8 cellular contexts compared by ENCODE assay signal in the genomic region with DNA sequence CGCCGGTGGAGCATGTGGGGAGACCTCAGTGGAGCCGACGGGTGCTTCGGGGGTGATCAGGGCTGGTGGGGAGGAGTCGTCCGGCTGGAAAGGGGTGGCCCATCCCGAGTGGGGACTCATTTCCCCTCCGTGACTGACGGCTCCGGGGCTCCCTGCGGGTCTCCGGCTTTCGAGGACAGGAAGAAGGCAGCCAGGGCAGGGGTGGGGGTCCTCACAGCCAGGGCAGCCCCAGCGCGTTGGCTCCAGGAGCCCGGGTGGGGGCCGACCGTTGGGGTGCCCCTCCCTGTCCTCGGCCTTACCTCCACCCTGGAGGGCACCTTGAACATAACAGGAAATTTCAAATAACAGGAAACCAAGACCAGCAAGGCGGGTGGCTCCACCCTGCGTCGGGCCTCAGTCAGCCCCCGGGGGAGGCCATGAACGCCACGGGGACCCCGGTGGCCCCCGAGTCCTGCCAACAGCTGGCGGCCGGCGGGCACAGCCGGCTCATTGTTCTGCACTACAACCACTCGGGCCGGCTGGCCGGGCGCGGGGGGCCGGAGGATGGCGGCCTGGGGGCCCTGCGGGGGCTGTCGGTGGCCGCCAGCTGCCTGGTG. TPM values are rescaled to one million over a fixed set of nuclear protein-coding genes. Genes with fewer than 3 reads are reported as not detected.
DNase-seq lines count a peak whose midpoint lies in the region; ATAC-seq and TF ChIP-seq lines count a peak whose summit lies in the region.

A gene with protein sequence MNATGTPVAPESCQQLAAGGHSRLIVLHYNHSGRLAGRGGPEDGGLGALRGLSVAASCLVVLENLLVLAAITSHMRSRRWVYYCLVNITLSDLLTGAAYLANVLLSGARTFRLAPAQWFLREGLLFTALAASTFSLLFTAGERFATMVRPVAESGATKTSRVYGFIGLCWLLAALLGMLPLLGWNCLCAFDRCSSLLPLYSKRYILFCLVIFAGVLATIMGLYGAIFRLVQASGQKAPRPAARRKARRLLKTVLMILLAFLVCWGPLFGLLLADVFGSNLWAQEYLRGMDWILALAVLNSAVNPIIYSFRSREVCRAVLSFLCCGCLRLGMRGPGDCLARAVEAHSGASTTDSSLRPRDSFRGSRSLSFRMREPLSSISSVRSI (plus strand): TSS at position 393 of the 596 bp plus-strand sequence. CDS start 24 bp downstream, at position 417.

- peaks cover 18 to 20% (median 19%) of the 10 kb centered on the region in 3 donors for H3K27me3 Mint-ChIP-seq in immature natural killer cell (ENCODE audit: low read depth in 3 of 3)

- CTCF ChIA-PET in PC-9 (lab: Charles Lee): no interaction called here

- H3K9me2 ChIP-seq in DOHH2 (replicated peaks; ENCODE audit: control insufficient read depth, low read length) (no peaks in the 10 kb centered on the region), PC-9 (ENCODE audit: insufficient read depth) (no peaks in the 10 kb centered on the region)

- H3K36me3 Mint-ChIP-seq in immature natural killer cell: peaks cover 4 to 8% (median 7%) of the 10 kb centered on the region in 3 donors

- H3K9me3 Mint-ChIP-seq in immature natural killer cell: no peaks in the 10 kb centered on the region

- WGBS in stomach, 5 donors: 58 to 76% (median 70%) methylated on average over 35 to 42 of the region's 42 CpGs

- H3F3A ChIP-seq in DOHH2 (ENCODE audit: control insufficient read depth, insufficient read depth): peaks cover 11% of the 10 kb centered on the region
- H3F3A ChIP-seq in PC-9 (ENCODE audit: insufficient read depth, low read depth): peaks cover 10% of the 10 kb centered on the region; the same call in 1 of the 2 replicates

- TF ChIP-seq CTCF in DOHH2 (IDR thresholded peaks at IDR 0.05; ENCODE audit: low read depth, low read length, poor library complexity, severe bottlenecking): no peak
- no peak for TF ChIP-seq CTCF in stomach (IDR thresholded peaks at IDR 0.05)
- TF ChIP-seq CTCF in PC-9 (conservative IDR thresholded peaks at IDR 0.05): no peak

- peaks cover 11% of the 10 kb centered on the region for H3K36me3 ChIP-seq in DOHH2 (ENCODE audit: control insufficient read depth, low read length)
- H3K36me3 ChIP-seq in stomach: no peaks in the 10 kb centered on the region
- no peaks in the 10 kb centered on the region for H3K36me3 ChIP-seq in PC-9 (ENCODE audit: low read depth)

- no peak within 1 kb of the TSS for H2AFZ ChIP-seq in PC-9

- DNase-seq in activated CD8-positive, alpha-beta memory T cell treated with anti-CD3 and anti-CD28 coated beads for 48 hours (ENCODE audit: low read depth in 2 of 3, low spot score in 2 of 3): peak; percentile 44 to 52 (median 49)
- DNase-seq in immature natural killer cell (peak; percentile 75 to 80 (median 79)), stomach (no peak), NCI-H1048 (lab: John Stamatoyannopoulos, UW) (no peak), DMS153 treated with DMSO at 0.1 percent for 48 hours (lab: John Stamatoyannopoulos, UW; ENCODE audit: unreplicated experiment) (no peak), PC-9 (no peak)

- peak within 1 kb of the TSS; percentile 89 to 98 (median 96) for H3K27ac Mint-ChIP-seq in immature natural killer cell

- no peaks in the 10 kb centered on the region for H4K20me1 ChIP-seq in DOHH2 (ENCODE audit: control insufficient read depth, insufficient read depth, low read depth, low read length)
- no peaks in the 10 kb centered on the region for H4K20me1 ChIP-seq in PC-9 (ENCODE audit: insufficient read depth)

- BruUV-seq in PC-9 (replicated peaks; lab: Mats Ljungman, UMichigan): no TSS peak

- H3K27me3 ChIP-seq in DOHH2 (ENCODE audit: control insufficient read depth, low read length) (no peaks in the 10 kb centered on the region), stomach (no peaks in the 10 kb centered on the region), PC-9 (ENCODE audit: insufficient read depth, low read depth) (no peaks in the 10 kb centered on the region)

- H3K4me3 ChIP-seq in DOHH2 (ENCODE audit: low read length) (peak within 1 kb of the TSS; percentile 95), stomach (peak within 1 kb of the TSS; percentile 19 to 48 (median 42)), PC-9 (no peak within 1 kb of the TSS)

- H3K4me1 ChIP-seq in DOHH2 (ENCODE audit: control insufficient read depth, low read length) (peaks cover 64% of the 10 kb centered on the region), stomach (peaks cover 13 to 32% (median 18%) of the 10 kb centered on the region in 4 donors), PC-9 (replicated peaks; ENCODE audit: insufficient read depth) (peaks cover 21% of the 10 kb centered on the region)

- TF ChIP-seq POLR2A in stomach (IDR thresholded peaks at IDR 0.05): no peak

- peak within 1 kb of the TSS; percentile 97 for H3K27ac ChIP-seq in DOHH2 (ENCODE audit: low read depth, low read length)
- peak within 1 kb of the TSS; percentile 38 to 87 (median 74) for H3K27ac ChIP-seq in stomach
- no peak within 1 kb of the TSS for H3K27ac ChIP-seq in PC-9

- peak; percentile 31 for ATAC-seq in HG03439 (IDR thresholded peaks at IDR 0.05; ENCODE audit: unreplicated experiment)

- peaks cover 34% of the 10 kb centered on the region for H3K79me2 ChIP-seq in DOHH2 (ENCODE audit: control insufficient read depth, low read length)
- H3K79me2 ChIP-seq in PC-9 (ENCODE audit: low read depth): no peaks in the 10 kb centered on the region

- intact Hi-C loops in stomach (cut with DNase I; ENCODE audit: low total_unique reads) (no loop called here), PC-9 (cut with micrococcal nuclease; ENCODE audit: unreplicated experiment) (loop anchor here (5.0 kb wide), 1 partner anchor 41 kb away; a partner anchor contains a TSS)

- POLR2A ChIA-PET in PC-9 (lab: Charles Lee; ENCODE audit: unreplicated experiment): no interaction called here

- H3K4me3 Mint-ChIP-seq in immature natural killer cell: peak within 1 kb of the TSS; percentile 98 to 100 (median 100)

- H3K9me3 ChIP-seq in DOHH2 (ENCODE audit: control insufficient read depth, insufficient read depth, low read length): no peaks in the 10 kb centered on the region
- no peaks in the 10 kb centered on the region for H3K9me3 ChIP-seq in stomach
- no peaks in the 10 kb centered on the region for H3K9me3 ChIP-seq in PC-9 (ENCODE audit: insufficient read depth, low read depth)

- peak within 1 kb of the TSS; percentile 99 for H3K4me2 ChIP-seq in DOHH2 (ENCODE audit: low read length)
- H3K4me2 ChIP-seq in PC-9: no peak within 1 kb of the TSS

- peaks cover 37 to 46% of the 10 kb centered on the region in 2 donors for H3K4me1 Mint-ChIP-seq in immature natural killer cell

- no peak for TF ChIP-seq EP300 in stomach (IDR thresholded peaks at IDR 0.05)

RNA-seq across cellular contexts. Expression of the gene that starts here (rescaled TPM):
- polyA plus RNA-seq in immature natural killer cell: 100 to 1,000 TPM; 238 to 344 (median 258) TPM
- 10 to 100 TPM in 2 of 5 donors, 1 to 10 TPM in 1, not detected in 2; 4.6 to 22.2 (median 11.6) TPM for total RNA-seq in stomach
- 1 to 10 TPM; 1.3 to 2.3 (median 2.2) TPM for polyA plus RNA-seq in stomach
- 0.37 and 0.83 TPM in 2 replicates for total RNA-seq in PC-9 (2021)

Comparison
In these comparisons a context has a peak if more than half of its experiments do, and no peak if none do; other contexts are left out.
1. RNA of the gene that starts here (polyA plus RNA-seq): 238 to 344 TPM in immature natural killer cell; 1.3 to 2.3 TPM in stomach; every median in the first group is over 10 times any median in the second.
2. DNase-seq: peak in activated CD8-positive, alpha-beta memory T cell treated with anti-CD3 and anti-CD28 coated beads for 48 hours (3 of 3) and immature natural killer cell (3 of 3); none in stomach (single experiment), NCI-H1048 (single experiment), DMS153 treated with DMSO at 0.1 percent for 48 hours (single experiment) and PC-9 (0 of 2).